In the genomic region with DNA sequence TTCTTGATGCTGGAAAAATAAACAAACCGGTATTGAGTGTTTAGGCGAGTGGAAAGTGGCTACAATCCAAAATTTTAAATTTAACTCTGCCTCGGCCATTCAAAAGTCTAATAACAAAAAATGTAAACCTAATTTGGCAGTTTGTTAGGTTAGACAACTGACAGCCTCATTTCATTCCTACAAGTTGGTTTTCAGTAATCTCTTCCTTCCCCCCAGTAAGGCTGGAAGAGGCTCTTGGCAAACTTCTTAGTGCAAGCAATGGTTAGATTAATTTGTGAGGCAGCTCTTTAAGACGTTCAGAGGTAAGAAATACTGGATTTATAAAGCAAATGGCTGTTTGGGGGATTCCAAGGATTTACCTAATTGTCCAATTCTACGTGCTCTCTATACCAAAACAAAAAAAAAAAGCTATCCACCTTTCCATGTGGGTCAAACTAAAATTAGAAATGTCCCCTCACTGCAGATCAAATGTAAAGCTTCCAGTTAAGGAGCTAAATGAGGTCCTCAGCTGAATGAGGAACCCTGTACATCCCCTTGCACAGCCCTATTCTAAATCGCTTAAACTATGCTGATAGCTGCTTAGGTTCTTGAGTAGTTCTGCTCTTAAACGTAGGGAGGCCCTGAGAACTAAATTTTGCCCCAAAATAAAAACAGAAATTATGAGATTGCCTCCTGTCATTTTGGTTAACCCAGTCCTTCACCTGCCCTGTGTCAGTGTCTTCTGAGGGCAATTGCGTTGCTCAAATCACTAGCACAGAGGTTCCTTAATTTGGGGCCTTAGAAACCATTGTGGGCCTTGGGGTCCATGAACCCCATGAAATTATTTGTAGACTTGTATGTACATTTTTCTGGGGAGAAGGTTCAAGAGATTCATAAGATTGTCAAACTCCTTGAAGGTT, we compare ENCODE assay signal across 8 cellular contexts. TPM values are rescaled to one million over a fixed set of nuclear protein-coding genes. Genes with fewer than 3 reads are reported as not detected.
DNase-seq lines count a peak whose midpoint lies in the region; ATAC-seq, FAIRE-seq and TF ChIP-seq lines count a peak whose summit lies in the region.

No MANE protein-coding gene starts in this region.

- H3K4me3 ChIP-seq in BE2C (ENCODE audit: low read depth, low read length): peak overlapping the region; percentile 87
- no peak overlapping the region for H3K4me3 ChIP-seq in KMS-11 (IDR thresholded peaks at IDR 0.05; ENCODE audit: insufficient read depth, low read depth, low read length)
- H3K4me3 ChIP-seq in breast epithelium: peak overlapping the region; percentile 66 to 83 (median 71)

- H3K4me1 Mint-ChIP-seq in naive B cell: peaks cover 37 to 59% (median 54%) of the 10 kb centered on the region in 3 donors

- FAIRE-seq in GM12892 (lab: Jason Lieb, UNC): no peak

- intact Hi-C loops in breast epithelium (cut with DNase I; ENCODE audit: low total_unique reads): no loop called here

- H2AFZ ChIP-seq in KMS-11 (ENCODE audit: low read depth): no peak overlapping the region

- H3K9me3 ChIP-seq in BE2C (no peaks in the 10 kb centered on the region), breast epithelium (no peaks in the 10 kb centered on the region)

- peaks cover 0 to 9% (median 0%) of the 10 kb centered on the region in 7 donors for H3K9me3 Mint-ChIP-seq in naive B cell

- peaks cover 0 to 6% of the 10 kb centered on the region in 2 donors for H3K36me3 Mint-ChIP-seq in naive B cell

- TF ChIP-seq CTCF in BE2C (IDR thresholded peaks at IDR 0.05; ENCODE audit: low read depth, low read length): no peak
- no peak for TF ChIP-seq CTCF in KMS-11 (conservative IDR thresholded peaks at IDR 0.05; ENCODE audit: low read depth, low read length)
- TF ChIP-seq CTCF in breast epithelium (IDR thresholded peaks at IDR 0.05): no peak

- DNase-seq in BE2C (no peak), breast epithelium (ENCODE audit: low spot score in 2 of 2) (no peak), naive B cell (no peak), middle frontal gyrus (ENCODE audit: extremely low spot score, low spot score) (no peak), GM12892 (ENCODE audit: insufficient read length) (no peak), KG1 (lab: John Stamatoyannopoulos, UW) (no peak)

- no peaks in the 10 kb centered on the region for H3K27me3 Mint-ChIP-seq in naive B cell

- H3K4me1 ChIP-seq in BE2C (peaks cover 3% of the 10 kb centered on the region; the same call in 1 of the 2 replicates), KMS-11 (ENCODE audit: low read depth, poor library complexity, severe bottlenecking) (peaks cover 46% of the 10 kb centered on the region), breast epithelium (peaks cover 0 to 18% of the 10 kb centered on the region in 2 donors)

- ATAC-seq in naive B cell (ENCODE audit: low read depth in 2 of 2): peak in 1 of 2 donors; percentile 8
- ATAC-seq in GM21825 (IDR thresholded peaks at IDR 0.05; ENCODE audit: unreplicated experiment): no peak

- H3K27me3 ChIP-seq in BE2C (no peaks in the 10 kb centered on the region), KMS-11 (ENCODE audit: insufficient read depth, low read depth) (no peaks in the 10 kb centered on the region), breast epithelium (no peaks in the 10 kb centered on the region)

- H3K9ac ChIP-seq in KMS-11: peak overlapping the region; percentile 58; the same call in 1 of the 2 replicates

- H3K4me2 ChIP-seq in KMS-11: peak overlapping the region; percentile 93

- peak overlapping the region in 7 of 8 donors; percentile 25 to 99 (median 55) for H3K4me3 Mint-ChIP-seq in naive B cell

- H3K79me2 ChIP-seq in KMS-11 (ENCODE audit: insufficient read depth, low read depth): peaks cover 19% of the 10 kb centered on the region; the same call in 1 of the 2 replicates

- H3K27ac ChIP-seq in KMS-11 (peak overlapping the region; percentile 90; the same call in 1 of the 2 replicates), breast epithelium (peak overlapping the region; percentile 34 to 100)

- peak overlapping the region; percentile 15 to 78 (median 72) for H3K27ac Mint-ChIP-seq in naive B cell

- TF ChIP-seq POLR2A in breast epithelium (IDR thresholded peaks at IDR 0.05) (no peak), GM12892 (IDR thresholded peaks at IDR 0.05; ENCODE audit: low read depth, low read length) (no peak)

- no peaks in the 10 kb centered on the region for H4K20me1 ChIP-seq in KMS-11 (ENCODE audit: insufficient read depth)

- no peaks in the 10 kb centered on the region for H3K36me3 ChIP-seq in BE2C
- H3K36me3 ChIP-seq in KMS-11 (ENCODE audit: insufficient read depth): no peaks in the 10 kb centered on the region
- no peaks in the 10 kb centered on the region for H3K36me3 ChIP-seq in breast epithelium

RNA-seq across cellular contexts. Expression of a gene that starts 2.9 kb away (rescaled TPM):
- 61.7 TPM for polyA plus RNA-seq in BE2C (2012; ENCODE audit: insufficient read depth, insufficient read length, low read depth)
- total RNA-seq in breast epithelium: 10 to 100 TPM; 21.3 to 35.6 (median 33.4) TPM
- 1 to 10 TPM; 3.2 to 5.3 (median 4.1) TPM for polyA plus RNA-seq in naive B cell (ENCODE audit: low read depth in 6 of 6)
- 11.4 TPM for polyA plus RNA-seq in GM12892 (2012; ENCODE audit: missing spikeins)

RNA-seq across cellular contexts. Expression of a gene that starts 10.5 kb away (rescaled TPM):
- polyA plus RNA-seq in BE2C (2012; ENCODE audit: insufficient read depth, insufficient read length, low read depth): 15.9 TPM
- total RNA-seq in breast epithelium: 10 to 100 TPM in 2 of 3 donors, 1 to 10 TPM in 1; 6.6 to 13.3 (median 13.2) TPM
- polyA plus RNA-seq in naive B cell (ENCODE audit: low read depth in 6 of 6): 1 to 10 TPM; 2.1 to 6.7 (median 4.3) TPM
- 4.4 TPM for polyA plus RNA-seq in GM12892 (2012; ENCODE audit: missing spikeins)

RNA-seq across cellular contexts. Expression of a gene that starts 15.7 kb away (rescaled TPM):
- 3.1 TPM for polyA plus RNA-seq in BE2C (2012; ENCODE audit: insufficient read depth, insufficient read length, low read depth)
- total RNA-seq in breast epithelium: 10 to 100 TPM; 13.8 to 28.8 (median 15.7) TPM
- 10 to 100 TPM; 15.4 to 27.1 (median 20.4) TPM for polyA plus RNA-seq in naive B cell (ENCODE audit: low read depth in 6 of 6)
- 6.1 TPM for polyA plus RNA-seq in GM12892 (2012; ENCODE audit: missing spikeins)

RNA-seq across cellular contexts. Expression of a gene that starts 18.8 kb away (rescaled TPM):
- 99.9 TPM for polyA plus RNA-seq in BE2C (2012; ENCODE audit: insufficient read depth, insufficient read length, low read depth)
- 10 to 100 TPM; 30.8 to 62.2 (median 41.1) TPM for total RNA-seq in breast epithelium
- not detected for polyA plus RNA-seq in naive B cell (ENCODE audit: low read depth in 6 of 6)
- 0.17 TPM for polyA plus RNA-seq in GM12892 (2012; ENCODE audit: missing spikeins)
